Comparison of ENCODE assay signal across 20 cellular contexts in genomic region chr16:85806539-85806938, GRCh38.
"Had no signal": no experiment of that assay in that cellular context is flagged by ENCODE, and none has a peak within 500 bp of the region (broad histone marks: within the 10 kb centered on the region; RNA-seq: fewer than 3 reads in every experiment).

No MANE protein-coding gene starts in this region.

- ATAC-seq: stimulated activated effector memory CD8-positive, alpha-beta T cell treated with anti-CD3 and anti-CD28 coated beads, Interleukin-12 subunit alpha, Interleukin-12 subunit beta, amount 100 ng/mL, for 72 hours; stimulated activated naive CD8-positive, alpha-beta T cell treated with anti-CD3 and anti-CD28 coated beads, Interleukin-15, amount 100 ng/mL, for 72 hours had no signal

- H3K9me3 Mint-ChIP-seq: immature natural killer cell; mesothelial cell of epicardium; naive B cell; nephron progenitor cell; neural progenitor cell; stimulated activated effector memory CD8-positive, alpha-beta T cell treated with anti-CD3 and anti-CD28 coated beads, Interleukin-12 subunit alpha, Interleukin-12 subunit beta, amount 100 ng/mL, for 72 hours; stimulated activated naive CD8-positive, alpha-beta T cell treated with anti-CD3 and anti-CD28 coated beads, Interleukin-15, amount 100 ng/mL, for 72 hours; type B pancreatic cell had no signal

- H3K27ac Mint-ChIP-seq: immature natural killer cell; mesothelial cell of epicardium; nephron progenitor cell; neural progenitor cell; progenitor cell of endocrine pancreas; stimulated activated effector memory CD8-positive, alpha-beta T cell treated with anti-CD3 and anti-CD28 coated beads, Interleukin-12 subunit alpha, Interleukin-12 subunit beta, amount 100 ng/mL, for 72 hours; stimulated activated naive CD8-positive, alpha-beta T cell treated with anti-CD3 and anti-CD28 coated beads, Interleukin-15, amount 100 ng/mL, for 72 hours; type B pancreatic cell had no signal

- H3K4me3 Mint-ChIP-seq: immature natural killer cell; mesothelial cell of epicardium; nephron progenitor cell; neural progenitor cell; stimulated activated effector memory CD8-positive, alpha-beta T cell treated with anti-CD3 and anti-CD28 coated beads, Interleukin-12 subunit alpha, Interleukin-12 subunit beta, amount 100 ng/mL, for 72 hours; stimulated activated naive CD8-positive, alpha-beta T cell treated with anti-CD3 and anti-CD28 coated beads, Interleukin-15, amount 100 ng/mL, for 72 hours; type B pancreatic cell had no signal

- DNase-seq: hypothalamus; immature natural killer cell; left ventricle myocardium inferior; mesendoderm; naive B cell; nephron progenitor cell; ovary; sigmoid colon; small intestine; spleen; stimulated activated CD4-positive, alpha-beta T cell treated with anti-CD3 and anti-CD28 coated beads, Interleukin-4, amount 100 ng/mL, for 24 hours; stimulated activated naive CD4-positive, alpha-beta T cell treated with Interleukin-2 at 50 U/mL for 16 hours; stimulated activated naive CD8-positive, alpha-beta T cell treated with anti-CD3 and anti-CD28 coated beads, Interleukin-15, amount 100 ng/mL, for 72 hours; substantia nigra; uterus had no signal
